In the genomic region with DNA sequence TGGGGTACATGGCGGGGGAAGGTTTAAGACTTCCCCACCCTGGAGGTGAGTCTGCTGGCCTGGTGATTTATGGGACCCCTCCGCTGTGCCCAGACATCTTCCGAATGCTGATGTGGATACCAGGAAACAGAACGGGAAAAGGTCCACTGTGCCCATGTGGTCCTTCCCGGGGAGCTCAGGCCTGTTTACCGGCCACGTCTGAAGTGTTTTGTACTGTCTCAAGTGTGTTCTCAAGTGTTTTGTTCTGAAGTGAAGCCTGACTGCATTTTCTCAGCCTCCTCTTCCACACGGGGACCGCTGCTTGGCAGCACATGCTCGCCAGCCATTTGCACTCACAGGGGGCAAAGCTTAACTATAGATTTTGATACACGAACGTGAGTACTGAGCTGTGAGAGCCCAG, we compare ENCODE assay signal across 16 cellular contexts.
A peak's percentile ranks its signal among the peaks of the same experiment; 100 is the strongest.
DNase-seq lines count a peak whose midpoint lies in the region; ATAC-seq and TF ChIP-seq lines count a peak whose summit lies in the region.
"Had no signal": no experiment of that assay in that cellular context is flagged by ENCODE, and none has a peak within 500 bp of the region (broad histone marks: within the 10 kb centered on the region; RNA-seq: fewer than 3 reads in every experiment).

No MANE protein-coding gene starts in this region.

- H3K27me3 ChIP-seq in BLaER1 = peaks cover 4% of the 10 kb centered on the region; the same call in 1 of the 2 replicates
- H3K27me3 ChIP-seq in GM23338 (ENCODE audit: insufficient read depth) = no peaks in the 10 kb centered on the region
- H3K27me3 ChIP-seq in endodermal cell (ENCODE audit: control insufficient read depth, insufficient read depth, low read length, poor library complexity, severe bottlenecking) = no peaks in the 10 kb centered on the region
- no peaks in the 10 kb centered on the region for H3K27me3 ChIP-seq in thyroid gland

- no peak for TF ChIP-seq POLR2A in thyroid gland (IDR thresholded peaks at IDR 0.05)

- no peak for DNase-seq in GM23338 (ENCODE audit: low spot score)
- DNase-seq in endodermal cell = peak; percentile 41
- peak; percentile 57 to 66 for DNase-seq in thyroid gland
- no peak for DNase-seq in GM10248 (ENCODE audit: extremely low spot score)
- no peak for DNase-seq in SKM-1 treated with dmso at 0.1 percent for 144 hours (lab: John Stamatoyannopoulos, UW; ENCODE audit: unreplicated experiment)
- DNase-seq: 8988T; AML-193; CD4-positive, alpha-beta memory T cell; GOT3; IMR-90; KBM-7 had no signal

- H3K36me3 Mint-ChIP-seq in GM23338 (ENCODE audit: low read depth) (no peaks in the 10 kb centered on the region), endodermal cell (ENCODE audit: low read depth) (no peaks in the 10 kb centered on the region)
- H3K36me3 Mint-ChIP-seq: CD4-positive, alpha-beta memory T cell had no signal

- H2AFZ ChIP-seq in GM23338 = peak overlapping the region; percentile 69

- 89 to 92% methylated on average over 10 to 12 of the region's 12 CpGs for WGBS in endodermal cell (ENCODE audit: insufficient coverage in 1 of 2, insufficient read length in 1 of 2), 2 experiments
- WGBS in thyroid gland, 2 donors = 37 to 62% methylated on average over 12 of the region's 12 CpGs

- H3K9me2 ChIP-seq in GM23338 (ENCODE audit: insufficient read depth) = no peaks in the 10 kb centered on the region

- H3K9ac ChIP-seq in BLaER1 (no peak overlapping the region), endodermal cell (ENCODE audit: extremely low read depth, low read length, poor library complexity, severe bottlenecking) (no peak overlapping the region)

- TF ChIP-seq CTCF in GM23338 (conservative IDR thresholded peaks at IDR 0.05; ENCODE audit: low read depth in 2 of 2) (no peak), endodermal cell (conservative IDR thresholded peaks at IDR 0.05) (no peak), thyroid gland (IDR thresholded peaks at IDR 0.05) (no peak), GM10248 (IDR thresholded peaks at IDR 0.05; ENCODE audit: control extremely low read depth, extremely low read depth, low read depth, missing control alignments) (no peak)

- no peaks in the 10 kb centered on the region for H3K79me2 ChIP-seq in GM23338 (replicated peaks; ENCODE audit: insufficient read depth)

- H3K9me3 ChIP-seq in BLaER1 (peaks cover 13% of the 10 kb centered on the region), endodermal cell (ENCODE audit: control insufficient read depth, low read length) (no peaks in the 10 kb centered on the region), thyroid gland (no peaks in the 10 kb centered on the region)
- H3K9me3 ChIP-seq: HAP-1 had no signal

- H3K4me3 Mint-ChIP-seq in GM23338 = no peak overlapping the region
- H3K4me3 Mint-ChIP-seq in endodermal cell = no peak overlapping the region
- H3K4me3 Mint-ChIP-seq: CD4-positive, alpha-beta memory T cell had no signal

- no peak overlapping the region for H3K4me3 ChIP-seq in BLaER1
- H3K4me3 ChIP-seq in GM23338 = no peak overlapping the region
- no peak overlapping the region for H3K4me3 ChIP-seq in endodermal cell (ENCODE audit: low read length)
- H3K4me3 ChIP-seq in thyroid gland (replicated peaks in 1 of 3) = no peak overlapping the region
- H3K4me3 ChIP-seq: GM12878, HAP-1 had no signal

- CTCF ChIA-PET in GM10248 (lab: Yijun Ruan, JAX) = no interaction called here

- peaks cover 49% of the 10 kb centered on the region for H3K4me1 ChIP-seq in BLaER1
- H3K4me1 ChIP-seq in GM23338 (ENCODE audit: insufficient read depth) = no peaks in the 10 kb centered on the region
- no peaks in the 10 kb centered on the region for H3K4me1 ChIP-seq in endodermal cell (ENCODE audit: control insufficient read depth, insufficient read depth, low read length)
- H3K4me1 ChIP-seq in thyroid gland = peaks cover 0 to 22% of the 10 kb centered on the region in 2 donors
- H3K4me1 ChIP-seq: HAP-1 had no signal

- ATAC-seq in GM23338 (no peak), GM21390 (IDR thresholded peaks at IDR 0.05; ENCODE audit: unreplicated experiment) (no peak)
- ATAC-seq: GM12878 had no signal

- peaks cover 10% of the 10 kb centered on the region for H4K20me1 ChIP-seq in BLaER1
- no peaks in the 10 kb centered on the region for H4K20me1 ChIP-seq in GM23338 (replicated peaks; ENCODE audit: insufficient read depth)

- H3F3A ChIP-seq in GM23338 (replicated peaks; ENCODE audit: low read depth) = no peaks in the 10 kb centered on the region

- 0 out of 2 replicates have a peak overlapping the region, but pooled peaks have one; percentile 56 for H3K4me2 ChIP-seq in BLaER1
- no peak overlapping the region for H3K4me2 ChIP-seq in GM23338

- no peaks in the 10 kb centered on the region for H3K36me3 ChIP-seq in BLaER1
- no peaks in the 10 kb centered on the region for H3K36me3 ChIP-seq in GM23338 (ENCODE audit: insufficient read depth)
- H3K36me3 ChIP-seq in endodermal cell (ENCODE audit: control insufficient read depth, insufficient read depth, low read length) = no peaks in the 10 kb centered on the region
- no peaks in the 10 kb centered on the region for H3K36me3 ChIP-seq in thyroid gland
- H3K36me3 ChIP-seq: HAP-1 had no signal

- intact Hi-C loops in thyroid gland (cut with DNase I) = no loop called here

- POLR2A ChIA-PET in GM10248 (lab: Yijun Ruan, JAX) = no interaction called here

- H3K4me1 Mint-ChIP-seq in GM23338 (peaks cover 9% of the 10 kb centered on the region; the same call in 2 of the 3 replicates), endodermal cell (no peaks in the 10 kb centered on the region)
- H3K4me1 Mint-ChIP-seq: CD4-positive, alpha-beta memory T cell had no signal

- H3K27ac ChIP-seq in BLaER1 = no peak overlapping the region
- no peak overlapping the region for H3K27ac ChIP-seq in GM23338 (ENCODE audit: low read depth)
- H3K27ac ChIP-seq in endodermal cell (ENCODE audit: low read depth, low read length) = no peak overlapping the region
- H3K27ac ChIP-seq in thyroid gland = no peak overlapping the region
- H3K27ac ChIP-seq: C4-2B had no signal

- H3K9me3 Mint-ChIP-seq in GM23338 (peaks cover 3% of the 10 kb centered on the region; the same call in 2 of the 3 replicates), endodermal cell (peaks cover 6% of the 10 kb centered on the region)

- no peak overlapping the region for H3K27ac Mint-ChIP-seq in GM23338
- no peak overlapping the region for H3K27ac Mint-ChIP-seq in endodermal cell

- H3K27me3 Mint-ChIP-seq in GM23338 (ENCODE audit: insufficient read depth, low read depth, poor library complexity) = peaks cover 3% of the 10 kb centered on the region
- peaks cover 2% of the 10 kb centered on the region for H3K27me3 Mint-ChIP-seq in endodermal cell (ENCODE audit: insufficient read depth)

TF ChIP-seq in GM23338, 12 proteins besides CTCF, POLR2A, EP300 and RAD21 (continues in another document):
- TF ChIP-seq EZH2phosphoT487 (IDR thresholded peaks at IDR 0.05; ENCODE audit: unreplicated experiment) (no peak), POLR2AphosphoS5 (IDR thresholded peaks at IDR 0.05; ENCODE audit: low read depth) (no peak), EZH2 (IDR thresholded peaks at IDR 0.05; ENCODE audit: low read depth, unreplicated experiment) (no peak), ZNF114 (CRISPR knock-in tag; IDR thresholded peaks at IDR 0.05) (no peak), JUNB (IDR thresholded peaks at IDR 0.05; ENCODE audit: unreplicated experiment) (no peak), STAT1 (IDR thresholded peaks at IDR 0.05; ENCODE audit: unreplicated experiment) (no peak)
- TF ChIP-seq, protein P1, sequence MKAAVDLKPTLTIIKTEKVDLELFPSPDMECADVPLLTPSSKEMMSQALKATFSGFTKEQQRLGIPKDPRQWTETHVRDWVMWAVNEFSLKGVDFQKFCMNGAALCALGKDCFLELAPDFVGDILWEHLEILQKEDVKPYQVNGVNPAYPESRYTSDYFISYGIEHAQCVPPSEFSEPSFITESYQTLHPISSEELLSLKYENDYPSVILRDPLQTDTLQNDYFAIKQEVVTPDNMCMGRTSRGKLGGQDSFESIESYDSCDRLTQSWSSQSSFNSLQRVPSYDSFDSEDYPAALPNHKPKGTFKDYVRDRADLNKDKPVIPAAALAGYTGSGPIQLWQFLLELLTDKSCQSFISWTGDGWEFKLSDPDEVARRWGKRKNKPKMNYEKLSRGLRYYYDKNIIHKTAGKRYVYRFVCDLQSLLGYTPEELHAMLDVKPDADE (IDR thresholded peaks at IDR 0.05) = no peak

Comparison
In these comparisons a context has a peak if more than half of its experiments do, and no peak if none do; other contexts are left out.
1. DNase-seq: peak in endodermal cell (single experiment) and thyroid gland (2 of 2); none in GM23338 (single experiment), GM10248 (single experiment) and SKM-1 treated with dmso at 0.1 percent for 144 hours (single experiment).